1 cellular context compared by ENCODE assay signal in the genomic region with DNA sequence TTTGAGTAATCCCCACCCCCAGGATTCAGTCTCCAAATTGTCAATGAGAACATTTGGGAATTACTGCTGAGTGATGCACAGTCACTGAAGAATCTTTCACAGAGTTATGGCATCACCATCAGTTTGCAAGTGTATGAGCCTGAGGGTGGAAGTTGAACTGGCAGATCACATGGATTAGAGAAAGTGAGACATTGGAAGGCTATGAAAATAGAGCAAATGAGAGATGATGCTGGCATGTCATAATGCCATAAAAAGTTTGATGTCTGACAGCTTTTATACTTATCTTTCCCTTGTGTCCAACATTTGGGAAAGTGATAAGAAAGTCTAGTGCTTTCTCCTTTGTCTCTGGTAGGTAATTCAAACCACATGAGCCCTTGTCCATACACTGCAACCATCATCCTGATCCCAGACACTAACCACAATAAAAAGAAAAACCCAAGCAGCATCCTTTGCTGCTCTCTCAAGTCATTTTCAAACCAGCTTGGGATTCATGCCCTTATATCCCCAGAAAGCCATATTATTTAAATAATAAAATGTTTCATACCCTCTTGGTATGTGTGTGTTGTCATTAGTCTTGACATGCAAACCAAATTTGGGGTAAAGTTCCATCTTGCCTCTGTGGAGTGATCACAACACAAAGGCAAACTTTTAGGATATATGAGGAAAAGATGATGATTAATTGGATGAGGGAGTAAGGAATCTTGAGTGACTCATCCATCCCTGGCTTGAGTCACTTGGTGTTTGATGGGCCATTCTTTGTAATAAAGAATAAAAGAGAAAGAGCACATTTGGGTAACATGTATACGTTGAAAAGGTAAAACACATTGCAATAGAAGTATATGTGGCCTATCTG.
TF ChIP-seq lines count a peak whose summit lies in the region.

No MANE protein-coding gene starts in this region.

TF ChIP-seq in SK-N-SH, 30 proteins besides CTCF, POLR2A, EP300 and RAD21 (continued from another document):
- TF ChIP-seq NRF1 (IDR thresholded peaks at IDR 0.05; ENCODE audit: low read depth, low read length) (no peak), TCF12 (IDR thresholded peaks at IDR 0.05) (peak; percentile 79), TEAD4 (IDR thresholded peaks at IDR 0.05; ENCODE audit: borderline replicate concordance, insufficient read depth) (peak; percentile 29; the same call in 1 of the 2 replicates), RXRA (IDR thresholded peaks at IDR 0.05; ENCODE audit: borderline replicate concordance, low read depth) (peak; percentile 24; the same call in 1 of the 2 replicates), EZH2phosphoT487 (IDR thresholded peaks at IDR 0.05; ENCODE audit: borderline replicate concordance, low read depth) (no peak), YY1 (IDR thresholded peaks at IDR 0.05; ENCODE audit: low read depth) (no peak), RFX5 (IDR thresholded peaks at IDR 0.05; ENCODE audit: low read length) (no peak), FOSL2 (IDR thresholded peaks at IDR 0.05; ENCODE audit: borderline replicate concordance, low read depth) (peak; percentile 95), GABPA (IDR thresholded peaks at IDR 0.05; ENCODE audit: low read depth) (no peak), POLR2AphosphoS5 (IDR thresholded peaks at IDR 0.05; ENCODE audit: low read depth, low read length) (no peak; the same call in 1 of the 2 replicates), NFIC (IDR thresholded peaks at IDR 0.05; ENCODE audit: borderline replicate concordance) (no peak; the same call in 1 of the 2 replicates), JUND (IDR thresholded peaks at IDR 0.05) (peak; percentile 88), ELF1 (IDR thresholded peaks at IDR 0.05) (no peak)
- TF ChIP-seq, protein P1, sequence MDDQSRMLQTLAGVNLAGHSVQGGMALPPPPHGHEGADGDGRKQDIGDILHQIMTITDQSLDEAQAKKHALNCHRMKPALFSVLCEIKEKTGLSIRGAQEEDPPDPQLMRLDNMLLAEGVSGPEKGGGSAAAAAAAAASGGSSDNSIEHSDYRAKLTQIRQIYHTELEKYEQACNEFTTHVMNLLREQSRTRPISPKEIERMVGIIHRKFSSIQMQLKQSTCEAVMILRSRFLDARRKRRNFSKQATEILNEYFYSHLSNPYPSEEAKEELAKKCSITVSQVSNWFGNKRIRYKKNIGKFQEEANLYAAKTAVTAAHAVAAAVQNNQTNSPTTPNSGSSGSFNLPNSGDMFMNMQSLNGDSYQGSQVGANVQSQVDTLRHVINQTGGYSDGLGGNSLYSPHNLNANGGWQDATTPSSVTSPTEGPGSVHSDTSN (IDR thresholded peaks at IDR 0.05) = peak; percentile 88
- TF ChIP-seq, protein P2, sequence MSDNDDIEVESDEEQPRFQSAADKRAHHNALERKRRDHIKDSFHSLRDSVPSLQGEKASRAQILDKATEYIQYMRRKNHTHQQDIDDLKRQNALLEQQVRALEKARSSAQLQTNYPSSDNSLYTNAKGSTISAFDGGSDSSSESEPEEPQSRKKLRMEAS (IDR thresholded peaks at IDR 0.05; ENCODE audit: low read depth) = no peak
